28 cellular contexts compared by ENCODE assay signal in the genomic region with DNA sequence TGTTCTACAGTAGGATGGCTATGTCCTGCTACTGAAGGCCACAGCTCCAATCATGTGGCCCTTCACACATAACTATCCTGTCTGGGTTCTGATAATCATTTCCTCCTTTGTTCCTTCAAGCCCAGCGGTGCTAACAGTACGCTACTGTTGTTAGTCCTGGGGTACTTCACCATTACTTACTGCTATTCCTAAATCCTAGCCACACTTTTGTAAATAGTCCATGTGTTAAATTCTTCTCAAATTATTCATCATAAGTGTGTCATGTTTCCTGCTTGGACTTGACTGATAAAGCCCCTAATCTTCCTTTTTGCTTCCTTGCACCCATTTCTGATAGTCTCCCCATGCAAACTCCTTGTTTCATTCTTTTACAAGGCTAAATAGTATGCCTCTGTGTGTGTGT.
"Had no signal": no experiment of that assay in that cellular context is flagged by ENCODE, and none has a peak within 500 bp of the region (broad histone marks: within the 10 kb centered on the region; RNA-seq: fewer than 3 reads in every experiment).

No MANE protein-coding gene starts in this region.

- H3K4me3 Mint-ChIP-seq: stimulated activated memory B cell treated with anti-CD40 and anti-IgM and Interleukin-4, amounts not matched to agents 10 μg/mL and 1 μg/mL and 100 μg/mL, for 72 hours; stimulated activated naive B cell treated with anti-CD40 and anti-IgM and Interleukin-4, amounts not matched to agents 10 μg/mL and 1 μg/mL and 100 μg/mL, for 72 hours; stimulated activated naive CD8-positive, alpha-beta T cell treated with anti-CD3 and anti-CD28 coated beads, Interleukin-15, amount 100 ng/mL, for 72 hours; stimulated activated naive CD8-positive, alpha-beta T cell treated with anti-CD3 and anti-CD28 coated beads, Interleukin-15, Interleukin-2, amounts not matched to agents 100 ng/mL and 50 ng/mL, for 24 hours; type B pancreatic cell had no signal

- H3K27me3 ChIP-seq: stomach, suprapubic skin, testis, thyroid gland, tibial artery, tibial nerve, transverse colon, upper lobe of left lung, upper lobe of right lung, uterus, vagina had no signal

- H3K4me1 Mint-ChIP-seq: stimulated activated memory B cell treated with anti-CD40 and anti-IgM and Interleukin-4, amounts not matched to agents 10 μg/mL and 1 μg/mL and 100 μg/mL, for 72 hours; stimulated activated naive B cell treated with anti-CD40 and anti-IgM and Interleukin-4, amounts not matched to agents 10 μg/mL and 1 μg/mL and 100 μg/mL, for 72 hours; stimulated activated naive CD8-positive, alpha-beta T cell treated with anti-CD3 and anti-CD28 coated beads, Interleukin-15, amount 100 ng/mL, for 72 hours had no signal

- H3K27me3 Mint-ChIP-seq: stimulated activated memory B cell treated with anti-CD40 and anti-IgM and Interleukin-4, amounts not matched to agents 10 μg/mL and 1 μg/mL and 100 μg/mL, for 72 hours; stimulated activated naive B cell treated with anti-CD40 and anti-IgM and Interleukin-4, amounts not matched to agents 10 μg/mL and 1 μg/mL and 100 μg/mL, for 72 hours; stimulated activated naive CD8-positive, alpha-beta T cell treated with anti-CD3 and anti-CD28 coated beads, Interleukin-15, amount 100 ng/mL, for 72 hours; stimulated activated naive CD8-positive, alpha-beta T cell treated with anti-CD3 and anti-CD28 coated beads, Interleukin-15, Interleukin-2, amounts not matched to agents 100 ng/mL and 50 ng/mL, for 24 hours; type B pancreatic cell had no signal

- H3K4me1 ChIP-seq: stomach, suprapubic skin, testis, thyroid gland, tibial artery, tibial nerve, transverse colon, upper lobe of left lung, upper lobe of right lung, uterus, vagina had no signal

- H3K27ac ChIP-seq: stomach, suprapubic skin, testis, thoracic aorta, thyroid gland, tibial artery, tibial nerve, transverse colon, upper lobe of left lung, upper lobe of right lung, uterus, vagina had no signal

- H3K27ac Mint-ChIP-seq: stimulated activated memory B cell treated with anti-CD40 and anti-IgM and Interleukin-4, amounts not matched to agents 10 μg/mL and 1 μg/mL and 100 μg/mL, for 72 hours; stimulated activated naive B cell treated with anti-CD40 and anti-IgM and Interleukin-4, amounts not matched to agents 10 μg/mL and 1 μg/mL and 100 μg/mL, for 72 hours; stimulated activated naive CD8-positive, alpha-beta T cell treated with anti-CD3 and anti-CD28 coated beads, Interleukin-15, Interleukin-2, amounts not matched to agents 100 ng/mL and 50 ng/mL, for 24 hours; type B pancreatic cell had no signal

- DNase-seq: stimulated activated CD4-positive, alpha-beta T cell treated with anti-CD3 and anti-CD28 coated beads, Interleukin-2, amount 100 ng/mL, for 24 hours; stimulated activated CD4-positive, alpha-beta T cell treated with anti-CD3 and anti-CD28 coated beads, Interleukin-2, amount 100 ng/mL, for 48 hours; stimulated activated CD4-positive, alpha-beta T cell treated with anti-CD3 and anti-CD28 coated beads, Interleukin-4, amount 100 ng/mL, for 1 hour; stimulated activated CD4-positive, alpha-beta T cell treated with anti-CD3 and anti-CD28 coated beads, Interleukin-4, amount 100 ng/mL, for 24 hours; stimulated activated CD4-positive, alpha-beta T cell treated with anti-CD3 and anti-CD28 coated beads, Interleukin-4, amount 100 ng/mL, for 4 hours; stimulated activated CD8-positive, alpha-beta memory T cell treated with anti-CD3 and anti-CD28 coated beads, Interleukin-4, amount 100 ng/mL, for 48 hours; stimulated activated naive B cell treated with anti-CD40 and anti-IgM and Interleukin-4, amounts not matched to agents 10 μg/mL and 1 μg/mL and 100 μg/mL, for 72 hours; stimulated activated naive CD4-positive, alpha-beta T cell; stimulated activated naive CD4-positive, alpha-beta T cell treated with Interleukin-2 at 50 U/mL for 16 hours; stimulated activated naive CD8-positive, alpha-beta T cell treated with anti-CD3 and anti-CD28 coated beads, Interleukin-15, amount 100 ng/mL, for 72 hours; stimulated activated naive CD8-positive, alpha-beta T cell treated with anti-CD3 and anti-CD28 coated beads, Interleukin-15, Interleukin-2, amounts not matched to agents 100 U/mL and 50 U/mL, for 24 hours; stomach; substantia nigra; testis; thyroid gland; tibial artery; transverse colon; trophoblast cell; upper lobe of left lung; upper lobe of right lung; uterus had no signal

- H3K9me3 ChIP-seq: suprapubic skin, testis, thoracic aorta, thyroid gland, transverse colon, upper lobe of right lung, uterus, vagina had no signal

- H3K4me3 ChIP-seq: stomach, suprapubic skin, testis, thoracic aorta, thyroid gland, tibial artery, tibial nerve, transverse colon, upper lobe of left lung, upper lobe of right lung, uterus, vagina had no signal

- ATAC-seq: stimulated activated memory B cell treated with anti-CD40 and anti-IgM and Interleukin-4, amounts not matched to agents 10 μg/mL and 1 μg/mL and 100 μg/mL, for 72 hours; stimulated activated naive B cell treated with anti-CD40 and anti-IgM and Interleukin-4, amounts not matched to agents 10 μg/mL and 1 μg/mL and 100 μg/mL, for 72 hours; stimulated activated naive CD8-positive, alpha-beta T cell treated with anti-CD3 and anti-CD28 coated beads, Interleukin-15, amount 100 ng/mL, for 72 hours; stimulated activated naive CD8-positive, alpha-beta T cell treated with anti-CD3 and anti-CD28 coated beads, Interleukin-15, Interleukin-2, amounts not matched to agents 100 U/mL and 50 U/mL, for 24 hours; upper lobe of right lung had no signal

- H3K36me3 ChIP-seq: stomach, suprapubic skin, thoracic aorta, thyroid gland, tibial artery, tibial nerve, transverse colon, upper lobe of left lung, upper lobe of right lung, uterus, vagina had no signal

- H3K36me3 Mint-ChIP-seq: stimulated activated memory B cell treated with anti-CD40 and anti-IgM and Interleukin-4, amounts not matched to agents 10 μg/mL and 1 μg/mL and 100 μg/mL, for 72 hours; stimulated activated naive B cell treated with anti-CD40 and anti-IgM and Interleukin-4, amounts not matched to agents 10 μg/mL and 1 μg/mL and 100 μg/mL, for 72 hours; type B pancreatic cell had no signal
